ENCODE assay signal across 8 cellular contexts in the genomic region with DNA sequence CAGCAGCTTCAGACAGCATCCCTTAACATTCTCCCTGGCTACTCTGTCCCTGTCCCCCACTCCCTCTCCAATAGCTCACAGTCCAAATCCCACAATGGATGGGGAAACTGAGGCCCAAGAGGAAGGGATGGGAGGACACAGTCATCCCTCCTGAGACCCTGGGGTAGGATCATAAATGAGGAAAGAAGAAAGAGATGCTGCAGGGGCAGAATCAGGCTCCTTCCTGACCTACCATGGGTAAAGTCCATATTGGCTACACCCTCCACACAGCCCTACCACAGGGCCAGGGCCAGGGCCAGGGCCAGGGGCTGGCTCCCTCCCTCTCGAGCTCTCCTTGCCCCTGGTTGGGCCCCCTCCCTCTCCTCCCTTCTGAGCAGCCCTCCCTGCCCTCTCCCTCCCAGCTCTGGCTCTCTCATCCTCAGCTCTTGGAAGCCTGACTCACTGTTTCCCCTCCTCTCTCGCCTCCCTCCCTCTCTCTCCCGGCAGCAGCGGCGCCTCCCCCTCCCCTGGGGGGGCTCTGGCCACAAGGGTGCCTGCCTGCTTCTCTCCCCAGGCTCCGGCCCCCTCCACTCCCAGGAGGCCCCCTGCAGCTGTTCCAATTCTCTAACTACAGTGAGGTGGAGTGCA. TPM values are rescaled to one million over a fixed set of nuclear protein-coding genes. Genes with fewer than 3 reads are reported as not detected.
DNase-seq lines count a peak whose midpoint lies in the region; ATAC-seq, FAIRE-seq and TF ChIP-seq lines count a peak whose summit lies in the region.

No MANE protein-coding gene starts in this region.

- in situ Hi-C loops in GM12878 (cut with MboI) = no loop called here

- intact Hi-C loops in GM12878 (cut with micrococcal nuclease; ENCODE audit: unreplicated experiment) (no loop called here), left colon (cut with DNase I, micrococcal nuclease) (no loop called here)

- 12% methylated on average over 2 of the region's 6 CpGs for WGBS in GM12878 (ENCODE audit: insufficient coverage, insufficient replicate concordance, low lambda C conversion rate, missing lambda C conversion rate)

- H3K4me1 ChIP-seq in GM12878 (ENCODE audit: control insufficient read depth, insufficient read depth, low read length) = peaks cover 52% of the 10 kb centered on the region

- RAD21 ChIA-PET in GM12878 (lab: Charles Lee; ENCODE audit: unreplicated experiment) = interaction anchor here (0.5 to 11.0 kb wide), 5 partner anchors 9 to 183 kb away, joined by 3 to 181 read pairs (median 17); no protein-coding TSS in a partner anchor

- DNase-seq in H54 (ENCODE audit: insufficient read length, low spot score) (peak; percentile 76), OCI-M1 (lab: John Stamatoyannopoulos, UW) (peak; percentile 66), GM12878 (ENCODE audit: low read depth, low spot score) (no peak), left colon (peak in 1 of 2 donors; percentile 66), NCI-H187 (lab: John Stamatoyannopoulos, UW) (no peak), KG1 (lab: John Stamatoyannopoulos, UW) (no peak)
- peak; percentile 26 for DNase-seq in stimulated activated CD8-positive, alpha-beta memory T cell treated with anti-CD3 and anti-CD28 coated beads, Interleukin-12 subunit alpha, Interleukin-12 subunit beta, amount 100 ng/mL, for 1 hour (ENCODE audit: low read depth)
- no peak for DNase-seq in effector CD4-positive, alpha-beta T cell

- SMC1A ChIA-PET in GM12878 (lab: Charles Lee; ENCODE audit: uncharacterized antibody, unreplicated experiment) = interaction anchor here (1.2 to 4.0 kb wide), 3 partner anchors 18 to 42 kb away, joined by 3 to 42 read pairs (median 4); no protein-coding TSS in a partner anchor

- TF ChIP-seq CTCF in GM12878 (IDR thresholded peaks at IDR 0.05 in 2 of 3, conservative IDR thresholded peaks at IDR 0.05 in 1 of 3; ENCODE audit: control insufficient read depth in 2 of 3, extremely low read depth in 1 of 3, insufficient read depth in 1 of 3, low read depth in 3 of 3, low read length in 3 of 3) = no peak

- no peak for TF ChIP-seq EP300 in GM12878 (IDR thresholded peaks at IDR 0.05; ENCODE audit: borderline replicate concordance in 1 of 2, control insufficient read depth in 1 of 2, low read depth in 2 of 2, low read length in 2 of 2)

- 0 out of 2 replicates have a peak, but pooled peaks cover 3% of the 10 kb centered on the region for H4K20me1 ChIP-seq in GM12878 (ENCODE audit: control insufficient read depth, insufficient read depth)

- no peaks in the 10 kb centered on the region for H3K9me3 ChIP-seq in GM12878 (replicated peaks; ENCODE audit: control insufficient read depth, insufficient read depth, low read length)

- no peak for TF ChIP-seq POLR2A in H54 (IDR thresholded peaks at IDR 0.05; ENCODE audit: low read depth, low read length)
- TF ChIP-seq POLR2A in GM12878 (IDR thresholded peaks at IDR 0.05; ENCODE audit: low read depth, low read length) = no peak

- peaks cover 1% of the 10 kb centered on the region for H3K79me2 ChIP-seq in GM12878 (ENCODE audit: control insufficient read depth, insufficient read depth, low read length)

- FAIRE-seq in H54 (lab: Jason Lieb, UNC) (no peak), GM12878 (lab: Jason Lieb, UNC) (no peak)

- POLR2A ChIA-PET in GM12878 (lab: Charles Lee) = interaction anchor here (1.6 kb wide), 1 partner anchor 29 kb away, joined by 4 read pairs; no protein-coding TSS in a partner anchor

- H3K4me3 ChIP-seq in GM12878 = no peak overlapping the region

- H3K27me3 ChIP-seq in GM12878 (replicated peaks in 1 of 2; ENCODE audit: control insufficient read depth in 2 of 2, insufficient read depth in 2 of 2, low read length in 1 of 2) = no peaks in the 10 kb centered on the region

- CTCF ChIA-PET in GM12878 (lab: Yijun Ruan, JAX) = interaction anchor here (0.5 to 10.4 kb wide), 6 partner anchors 8 to 556 kb away, joined by 3 to 155 read pairs (median 16); no protein-coding TSS in a partner anchor

- H3K27ac ChIP-seq in GM12878 (ENCODE audit: control insufficient read depth, insufficient read depth) = no peak overlapping the region

- no TSS peak for BruUV-seq in GM12878 (replicated peaks; lab: Mats Ljungman, UMichigan)

- no peak overlapping the region for H2AFZ ChIP-seq in GM12878 (ENCODE audit: control insufficient read depth, low read depth, low read length)

- no peak for ATAC-seq in GM12878
- peak; percentile 13 for ATAC-seq in left colon

- H3K9ac ChIP-seq in GM12878 (ENCODE audit: control insufficient read depth, insufficient read depth, low read length) = 0 out of 2 replicates have a peak overlapping the region, but pooled peaks have one; percentile 12

- no peak for TF ChIP-seq RAD21 in GM12878 (IDR thresholded peaks at IDR 0.05; ENCODE audit: insufficient read depth, low read depth, low read length)

- peak overlapping the region; percentile 44; the same call in 1 of the 2 replicates for H3K4me2 ChIP-seq in GM12878 (ENCODE audit: control insufficient read depth, insufficient read depth)

- no peaks in the 10 kb centered on the region; a peak in 2 of 4 replicates for H3K36me3 ChIP-seq in GM12878 (ENCODE audit: control insufficient read depth in 2 of 2, insufficient read depth in 2 of 2, low read length in 1 of 2)

TF ChIP-seq in GM12878, 131 proteins besides CTCF, POLR2A, EP300 and RAD21 (continues in another document):
- TF ChIP-seq, protein P1, sequence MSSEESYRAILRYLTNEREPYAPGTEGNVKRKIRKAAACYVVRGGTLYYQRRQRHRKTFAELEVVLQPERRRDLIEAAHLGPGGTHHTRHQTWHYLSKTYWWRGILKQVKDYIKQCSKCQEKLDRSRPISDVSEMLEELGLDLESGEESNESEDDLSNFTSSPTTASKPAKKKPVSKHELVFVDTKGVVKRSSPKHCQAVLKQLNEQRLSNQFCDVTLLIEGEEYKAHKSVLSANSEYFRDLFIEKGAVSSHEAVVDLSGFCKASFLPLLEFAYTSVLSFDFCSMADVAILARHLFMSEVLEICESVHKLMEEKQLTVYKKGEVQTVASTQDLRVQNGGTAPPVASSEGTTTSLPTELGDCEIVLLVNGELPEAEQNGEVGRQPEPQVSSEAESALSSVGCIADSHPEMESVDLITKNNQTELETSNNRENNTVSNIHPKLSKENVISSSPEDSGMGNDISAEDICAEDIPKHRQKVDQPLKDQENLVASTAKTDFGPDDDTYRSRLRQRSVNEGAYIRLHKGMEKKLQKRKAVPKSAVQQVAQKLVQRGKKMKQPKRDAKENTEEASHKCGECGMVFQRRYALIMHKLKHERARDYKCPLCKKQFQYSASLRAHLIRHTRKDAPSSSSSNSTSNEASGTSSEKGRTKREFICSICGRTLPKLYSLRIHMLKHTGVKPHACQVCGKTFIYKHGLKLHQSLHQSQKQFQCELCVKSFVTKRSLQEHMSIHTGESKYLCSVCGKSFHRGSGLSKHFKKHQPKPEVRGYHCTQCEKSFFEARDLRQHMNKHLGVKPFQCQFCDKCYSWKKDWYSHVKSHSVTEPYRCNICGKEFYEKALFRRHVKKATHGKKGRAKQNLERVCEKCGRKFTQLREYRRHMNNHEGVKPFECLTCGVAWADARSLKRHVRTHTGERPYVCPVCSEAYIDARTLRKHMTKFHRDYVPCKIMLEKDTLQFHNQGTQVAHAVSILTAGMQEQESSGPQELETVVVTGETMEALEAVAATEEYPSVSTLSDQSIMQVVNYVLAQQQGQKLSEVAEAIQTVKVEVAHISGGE (CRISPR knock-in tag; IDR thresholded peaks at IDR 0.05) = no peak
- no peak for TF ChIP-seq RAD51 (IDR thresholded peaks at IDR 0.05)

RNA-seq across cellular contexts. Expression of a gene that starts 4.9 kb away (rescaled TPM):
- 19.7 and 22.3 TPM in 2 replicates for total RNA-seq in GM12878 (2013; cell fraction: nucleolus; rRNA removed)
- total RNA-seq in GM12878 (2014; rRNA removed) = 1.1 and 2.0 TPM in 2 replicates
- total RNA-seq in GM12878 (2014; rRNA removed; fragmentation: Illumina TruSeq; extraction: Trizol) = 0.85 and 1.1 TPM in 2 replicates
- 10.6 and 13.0 TPM in 2 replicates for total RNA-seq in GM12878 (2021)
- 2.3 TPM for polyA plus RNA-seq in GM12878 (2011; ENCODE audit: low read depth)
- polyA plus RNA-seq in GM12878 (2011; rRNA removed) = 1.1 and 1.2 TPM in 2 replicates
- 1.3 and 1.6 TPM in 2 replicates for polyA plus RNA-seq in GM12878 (2011; cell fraction: cytosol; rRNA removed)
- polyA plus RNA-seq in GM12878 (2011; cell fraction: nucleus; rRNA removed) = 7.1 and 10.9 TPM in 2 replicates
- polyA plus RNA-seq in GM12878 (2012) = 4.1 and 6.0 TPM in 2 replicates
- 1.3 and 1.9 TPM in 2 replicates for polyA plus RNA-seq in GM12878 (2014; fragmentation: Illumina TruSeq; extraction: Trizol)
- under 1 TPM; 0.21 to 0.26 TPM for polyA plus RNA-seq in GM12878 (2014; fragmentation: Nextera tagmentation; extraction: Ambion mirVana)
- 5.3 and 7.4 TPM in 2 replicates for polyA plus RNA-seq in GM12878 (2014; rRNA removed)
- polyA plus RNA-seq in GM12878 (2016; fragmentation: Nextera tagmentation; extraction: Ambion mirVana) = 1 to 10 TPM; 1.4 to 2.0 TPM
- 2.3 and 2.4 TPM in 2 replicates for polyA minus RNA-seq in GM12878 (2011; rRNA and poly(A)+ RNA removed)
- 2.8 and 4.8 TPM in 2 replicates for polyA minus RNA-seq in GM12878 (2011; cell fraction: cytosol; rRNA and poly(A)+ RNA removed)
- 3.5 and 4.5 TPM in 2 replicates for polyA minus RNA-seq in GM12878 (2011; cell fraction: nucleus; rRNA and poly(A)+ RNA removed)
- 10 to 100 TPM; 21.5 to 25.2 TPM for total RNA-seq in left colon

RNA-seq across cellular contexts. Expression of a gene that starts 36.0 kb away (rescaled TPM):
- total RNA-seq in GM12878 (2013; cell fraction: nucleolus; rRNA removed) = 199 and 205 TPM in 2 replicates
- total RNA-seq in GM12878 (2014; rRNA removed) (97.3 and 105 TPM in 2 replicates), GM12878 (2014; rRNA removed; fragmentation: Illumina TruSeq; extraction: Trizol) (53.3 and 54.3 TPM in 2 replicates), GM12878 (2021) (80.2 and 83.8 TPM in 2 replicates), left colon (1 to 10 TPM; 1.6 to 2.2 TPM)
- 34.5 TPM for polyA plus RNA-seq in GM12878 (2011; ENCODE audit: low read depth)
- polyA plus RNA-seq in GM12878 (2011; rRNA removed) (129 and 193 TPM in 2 replicates), GM12878 (2014; fragmentation: Illumina TruSeq; extraction: Trizol) (59.5 and 80.8 TPM in 2 replicates), GM12878 (2014; fragmentation: Nextera tagmentation; extraction: Ambion mirVana) (10 to 100 TPM; 10.9 to 13.1 TPM), GM12878 (2014; rRNA removed) (108 and 127 TPM in 2 replicates), GM12878 (2016; fragmentation: Nextera tagmentation; extraction: Ambion mirVana) (10 to 100 TPM; 60.1 to 68.6 TPM)
- 212 and 255 TPM in 2 replicates for polyA plus RNA-seq in GM12878 (2011; cell fraction: cytosol; rRNA removed)
- polyA plus RNA-seq in GM12878 (2011; cell fraction: nucleus; rRNA removed) = 826 and 1,005 TPM in 2 replicates
- 59.3 and 73.9 TPM in 2 replicates for polyA plus RNA-seq in GM12878 (2012)
- 91.0 and 144 TPM in 2 replicates for polyA minus RNA-seq in GM12878 (2011; rRNA and poly(A)+ RNA removed)
- polyA minus RNA-seq in GM12878 (2011; cell fraction: cytosol; rRNA and poly(A)+ RNA removed) = 35.3 and 38.5 TPM in 2 replicates
- polyA minus RNA-seq in GM12878 (2011; cell fraction: nucleus; rRNA and poly(A)+ RNA removed) = 102 and 127 TPM in 2 replicates

Comparison
In these comparisons a context has a peak if more than half of its experiments do, and no peak if none do; other contexts are left out.
1. DNase-seq: peak in H54 (single experiment), OCI-M1 (single experiment) and stimulated activated CD8-positive, alpha-beta memory T cell treated with anti-CD3 and anti-CD28 coated beads, Interleukin-12 subunit alpha, Interleukin-12 subunit beta, amount 100 ng/mL, for 1 hour (single experiment); none in GM12878 (single experiment), effector CD4-positive, alpha-beta T cell (single experiment), NCI-H187 (0 of 2) and KG1 (single experiment).
2. RNA of a gene that starts 36.0 kb away (total RNA-seq): 53.3 to 205 TPM in GM12878; 1.6 to 2.2 TPM in left colon; every median in the first group is over 10 times any median in the second.